14 cellular contexts compared by ENCODE assay signal in genomic region chr22:44709881-44710400, GRCh38. TPM values are rescaled to one million over a fixed set of nuclear protein-coding genes. Genes with fewer than 3 reads are reported as not detected.
DNase-seq lines count a peak whose midpoint lies in the region; ATAC-seq and TF ChIP-seq lines count a peak whose summit lies in the region.
"Had no signal": no experiment of that assay in that cellular context is flagged by ENCODE, and none has a peak within 500 bp of the region (broad histone marks: within the 10 kb centered on the region; RNA-seq: fewer than 3 reads in every experiment).

No MANE protein-coding gene starts in this region.

- TF ChIP-seq CTCF in osteocyte (IDR thresholded peaks at IDR 0.05) (no peak), GM20000 (IDR thresholded peaks at IDR 0.05; ENCODE audit: extremely low read depth, missing control alignments) (no peak)

- peak overlapping the region in 5 of 7 donors; percentile 57 to 90 (median 80) for H3K27ac Mint-ChIP-seq in CD4-positive, alpha-beta memory T cell
- H3K27ac Mint-ChIP-seq in T-cell (peak overlapping the region; percentile 49 to 85), osteocyte (ENCODE audit: unreplicated experiment) (no peak overlapping the region)
- peak overlapping the region; percentile 96 for H3K27ac Mint-ChIP-seq in effector memory CD8-positive, alpha-beta T cell

- ATAC-seq in T-cell (replicated peaks in 1 of 4): peak; percentile 39 to 68 (median 54)
- peak; percentile 73 for ATAC-seq in effector memory CD8-positive, alpha-beta T cell (replicated peaks)

- peaks cover 4 to 13% of the 10 kb centered on the region in 2 donors for H3K36me3 Mint-ChIP-seq in CD4-positive, alpha-beta memory T cell
- H3K36me3 Mint-ChIP-seq in T-cell (no peaks in the 10 kb centered on the region), osteocyte (ENCODE audit: unreplicated experiment) (no peaks in the 10 kb centered on the region)
- H3K36me3 Mint-ChIP-seq in effector memory CD8-positive, alpha-beta T cell (ENCODE audit: insufficient read depth): peaks cover 70% of the 10 kb centered on the region
- H3K36me3 Mint-ChIP-seq: type B pancreatic cell had no signal

- DNase-seq in CD4-positive, alpha-beta memory T cell: peak; percentile 28 to 48 (median 39)
- DNase-seq in T-cell (peak in 29 of 34 experiments; percentile 12 to 79 (median 48)), osteocyte (ENCODE audit: extremely low spot score, unreplicated experiment) (no peak), NOMO-1 treated with dmso at 0.1 percent for 144 hours (lab: John Stamatoyannopoulos, UW; ENCODE audit: unreplicated experiment) (no peak), GM20000 (ENCODE audit: low spot score) (no peak)
- DNase-seq in effector memory CD8-positive, alpha-beta T cell: peak; percentile 54 to 77 (median 73)
- DNase-seq in stimulated activated CD8-positive, alpha-beta memory T cell treated with anti-CD3 and anti-CD28 coated beads, Interleukin-12 subunit alpha, Interleukin-12 subunit beta, amount 100 ng/mL, for 4 hours (ENCODE audit: low read depth): peak; percentile 24
- no peak for DNase-seq in activated CD4-positive, alpha-beta T cell treated with anti-CD3 and anti-CD28 coated beads, Interleukin-2, amount 50 U/mL, for 4 hours
- DNase-seq: NCI-H2171, NCI-H82, T-helper 9 cell had no signal

- peak overlapping the region in 5 of 8 donors; percentile 46 to 73 (median 58) for H3K4me3 Mint-ChIP-seq in CD4-positive, alpha-beta memory T cell
- H3K4me3 Mint-ChIP-seq in T-cell (peak overlapping the region; percentile 39 to 62 (median 61)), osteocyte (ENCODE audit: unreplicated experiment) (no peak overlapping the region)
- H3K4me3 Mint-ChIP-seq in effector memory CD8-positive, alpha-beta T cell: peak overlapping the region; percentile 83 to 85
- H3K4me3 Mint-ChIP-seq: activated naive CD4-positive, alpha-beta T cell treated with anti-CD3 and anti-CD28 coated beads, Interleukin-2, amount 10 ng/mL, durations not matched to agents 7 days and 5 days; type B pancreatic cell had no signal

- POLR2A ChIA-PET in CD4-positive, alpha-beta memory T cell (lab: Charles Lee; ENCODE audit: partially characterized antibody): interaction anchor here (0.9 kb wide), 1 partner anchor 25 kb away, joined by 3 read pairs; no protein-coding TSS in a partner anchor
- POLR2A ChIA-PET in T-cell (lab: Charles Lee): no interaction called here

- H3K27ac ChIP-seq in CD4-positive, alpha-beta memory T cell (ENCODE audit: low read depth, low read length): no peak overlapping the region

- peaks cover 11 to 32% (median 21%) of the 10 kb centered on the region in 4 donors for H3K4me1 Mint-ChIP-seq in CD4-positive, alpha-beta memory T cell
- H3K4me1 Mint-ChIP-seq in T-cell: peaks cover 14 to 50% (median 39%) of the 10 kb centered on the region in 3 donors
- H3K4me1 Mint-ChIP-seq in effector memory CD8-positive, alpha-beta T cell (ENCODE audit: low read depth in 2 of 2): peaks cover 55 to 82% of the 10 kb centered on the region in 2 donors
- H3K4me1 Mint-ChIP-seq in osteocyte (ENCODE audit: unreplicated experiment): peaks cover 10% of the 10 kb centered on the region

- H3K9me3 ChIP-seq in CD4-positive, alpha-beta memory T cell (ENCODE audit: control insufficient read depth in 1 of 2, low read length in 2 of 2): no peaks in the 10 kb centered on the region

- no peak overlapping the region for H3K4me3 ChIP-seq in CD4-positive, alpha-beta memory T cell (ENCODE audit: low read length in 2 of 2)

- no peaks in the 10 kb centered on the region for H3K27me3 Mint-ChIP-seq in CD4-positive, alpha-beta memory T cell
- H3K27me3 Mint-ChIP-seq in T-cell (no peaks in the 10 kb centered on the region), osteocyte (ENCODE audit: unreplicated experiment) (no peaks in the 10 kb centered on the region)
- no peaks in the 10 kb centered on the region for H3K27me3 Mint-ChIP-seq in effector memory CD8-positive, alpha-beta T cell
- H3K27me3 Mint-ChIP-seq: activated naive CD4-positive, alpha-beta T cell treated with anti-CD3 and anti-CD28 coated beads, Interleukin-2, amount 10 ng/mL, durations not matched to agents 7 days and 5 days; type B pancreatic cell had no signal

- no peaks in the 10 kb centered on the region for H3K27me3 ChIP-seq in CD4-positive, alpha-beta memory T cell (ENCODE audit: insufficient read depth, low read length)

- H3K4me1 ChIP-seq in CD4-positive, alpha-beta memory T cell (ENCODE audit: insufficient read depth, low read length): peaks cover 21% of the 10 kb centered on the region

- H3K36me3 ChIP-seq in CD4-positive, alpha-beta memory T cell (ENCODE audit: insufficient read depth, low read length): no peaks in the 10 kb centered on the region

- intact Hi-C loops in CD4-positive, alpha-beta memory T cell (cut with micrococcal nuclease): no loop called here

- peaks cover 0 to 2% (median 0%) of the 10 kb centered on the region in 8 donors for H3K9me3 Mint-ChIP-seq in CD4-positive, alpha-beta memory T cell
- H3K9me3 Mint-ChIP-seq in T-cell: no peaks in the 10 kb centered on the region
- no peaks in the 10 kb centered on the region for H3K9me3 Mint-ChIP-seq in effector memory CD8-positive, alpha-beta T cell
- H3K9me3 Mint-ChIP-seq in osteocyte (ENCODE audit: unreplicated experiment): no peaks in the 10 kb centered on the region
- H3K9me3 Mint-ChIP-seq: activated naive CD4-positive, alpha-beta T cell treated with anti-CD3 and anti-CD28 coated beads, Interleukin-2, amount 10 ng/mL, durations not matched to agents 7 days and 5 days; nephron; type B pancreatic cell had no signal

- CTCF ChIA-PET in CD4-positive, alpha-beta memory T cell (lab: Charles Lee; ENCODE audit: partially characterized antibody): no interaction called here
- CTCF ChIA-PET in T-cell (lab: Charles Lee): interaction anchor here in 1 of 2 donors (0.6 to 1.4 kb wide), 2 partner anchors 25 to 1445 kb away, joined by 3 to 6 read pairs; no protein-coding TSS in a partner anchor

RNA-seq across cellular contexts. Expression of gene PRR5, which starts 7.9 kb away (rescaled TPM):
- total RNA-seq in CD4-positive, alpha-beta memory T cell: 10 to 100 TPM; 45.9 to 46.5 TPM
- polyA plus RNA-seq in CD4-positive, alpha-beta memory T cell: 10 to 100 TPM; 45.1 to 74.0 TPM
- total RNA-seq in T-cell (10 to 100 TPM; 37.0 to 64.0 (median 58.7) TPM), osteocyte (13.5 and 14.8 TPM in 2 replicates)

RNA-seq across cellular contexts. Expression of gene ARHGAP8, which starts 42.4 kb away (rescaled TPM):
- under 1 TPM in 1 of 2 experiments, not detected in 1; 0.67 TPM for total RNA-seq in CD4-positive, alpha-beta memory T cell
- polyA plus RNA-seq in CD4-positive, alpha-beta memory T cell: not detected
- 1 to 10 TPM in 4 of 5 donors, under 1 TPM in 1; 0.59 to 4.7 (median 2.0) TPM for total RNA-seq in T-cell
- 0.89 and 1.5 TPM in 2 replicates for total RNA-seq in osteocyte

Comparison
In these comparisons a context has a peak if more than half of its experiments do, and no peak if none do; other contexts are left out.
1. DNase-seq: peak in CD4-positive, alpha-beta memory T cell (5 of 5), T-cell (29 of 34), effector memory CD8-positive, alpha-beta T cell (3 of 3) and stimulated activated CD8-positive, alpha-beta memory T cell treated with anti-CD3 and anti-CD28 coated beads, Interleukin-12 subunit alpha, Interleukin-12 subunit beta, amount 100 ng/mL, for 4 hours (single experiment); none in osteocyte (single experiment), activated CD4-positive, alpha-beta T cell treated with anti-CD3 and anti-CD28 coated beads, Interleukin-2, amount 50 U/mL, for 4 hours (0 of 2), NOMO-1 treated with dmso at 0.1 percent for 144 hours (single experiment) and GM20000 (single experiment).